In genomic region chr1:117541585-117541984, GRCh38 we compare ENCODE assay signal across 26 cellular contexts.
DNase-seq lines count a peak whose midpoint lies in the region; ATAC-seq, FAIRE-seq and TF ChIP-seq lines count a peak whose summit lies in the region.
"Had no signal": no experiment of that assay in that cellular context is flagged by ENCODE, and none has a peak within 500 bp of the region (broad histone marks: within the 10 kb centered on the region; RNA-seq: fewer than 3 reads in every experiment).

No MANE protein-coding gene starts in this region.

- intact Hi-C loops in activated CD4-positive, alpha-beta T cell treated with anti-CD3 and anti-CD28 coated beads, Interleukin-2, amount 10 ng/mL, durations not matched to agents 24 days and 14 days (cut with micrococcal nuclease), result no loop called here
- intact Hi-C loops in pancreas (cut with DNase I), result no loop called here

- no peak for TF ChIP-seq CTCF in pancreas (IDR thresholded peaks at IDR 0.05)

- H3K9me3 Mint-ChIP-seq in activated CD4-positive, alpha-beta T cell treated with anti-CD3 and anti-CD28 coated beads, Interleukin-2, amount 10 ng/mL, durations not matched to agents 24 days and 14 days, result no peaks in the 10 kb centered on the region
- no peaks in the 10 kb centered on the region for H3K9me3 Mint-ChIP-seq in stimulated activated naive CD8-positive, alpha-beta T cell treated with anti-CD3 and anti-CD28 coated beads, Interleukin-15, Interleukin-2, amounts not matched to agents 100 ng/mL and 50 ng/mL, for 24 hours
- H3K9me3 Mint-ChIP-seq: CD14-positive monocyte; CD8-positive, alpha-beta memory T cell had no signal

- peaks cover 0 to 11% (median 0%) of the 10 kb centered on the region in 3 donors for H3K4me1 ChIP-seq in pancreas

- H3K27ac ChIP-seq in pancreas, result peak overlapping the region in 1 of 4 donors; percentile 19
- H3K27ac ChIP-seq: 22Rv1 had no signal

- peaks cover 11% of the 10 kb centered on the region for H3K27me3 Mint-ChIP-seq in activated CD4-positive, alpha-beta T cell treated with anti-CD3 and anti-CD28 coated beads, Interleukin-2, amount 10 ng/mL, durations not matched to agents 24 days and 14 days
- H3K27me3 Mint-ChIP-seq in stimulated activated naive CD8-positive, alpha-beta T cell treated with anti-CD3 and anti-CD28 coated beads, Interleukin-15, Interleukin-2, amounts not matched to agents 100 ng/mL and 50 ng/mL, for 24 hours, result no peaks in the 10 kb centered on the region
- H3K27me3 Mint-ChIP-seq: B cell; CD8-positive, alpha-beta memory T cell had no signal

- H3K36me3 Mint-ChIP-seq in activated CD4-positive, alpha-beta T cell treated with anti-CD3 and anti-CD28 coated beads, Interleukin-2, amount 10 ng/mL, durations not matched to agents 24 days and 14 days (ENCODE audit: low read depth), result no peaks in the 10 kb centered on the region
- H3K36me3 Mint-ChIP-seq in stimulated activated naive CD8-positive, alpha-beta T cell treated with anti-CD3 and anti-CD28 coated beads, Interleukin-15, Interleukin-2, amounts not matched to agents 100 ng/mL and 50 ng/mL, for 24 hours (ENCODE audit: low read depth), result no peaks in the 10 kb centered on the region
- H3K36me3 Mint-ChIP-seq: CD14-positive monocyte; CD8-positive, alpha-beta memory T cell had no signal

- no peaks in the 10 kb centered on the region for H3K27me3 ChIP-seq in pancreas
- H3K27me3 ChIP-seq: MG63 had no signal

- no peaks in the 10 kb centered on the region for H3K36me3 ChIP-seq in pancreas
- H3K36me3 ChIP-seq: MG63 had no signal

- no peak overlapping the region for H3K4me3 Mint-ChIP-seq in activated CD4-positive, alpha-beta T cell treated with anti-CD3 and anti-CD28 coated beads, Interleukin-2, amount 10 ng/mL, durations not matched to agents 24 days and 14 days
- H3K4me3 Mint-ChIP-seq in stimulated activated naive CD8-positive, alpha-beta T cell treated with anti-CD3 and anti-CD28 coated beads, Interleukin-15, Interleukin-2, amounts not matched to agents 100 ng/mL and 50 ng/mL, for 24 hours, result no peak overlapping the region
- H3K4me3 Mint-ChIP-seq: B cell; CD14-positive monocyte; CD8-positive, alpha-beta memory T cell had no signal

- no peaks in the 10 kb centered on the region for H3K9me3 ChIP-seq in pancreas
- H3K9me3 ChIP-seq: MG63 had no signal

- ATAC-seq in stimulated activated naive CD8-positive, alpha-beta T cell treated with anti-CD3 and anti-CD28 coated beads, Interleukin-15, Interleukin-2, amounts not matched to agents 100 U/mL and 50 U/mL, for 24 hours, result no peak
- ATAC-seq in pancreas, result peak in 3 of 4 donors; percentile 57 to 64 (median 59)
- ATAC-seq in HG03571 (IDR thresholded peaks at IDR 0.05; ENCODE audit: unreplicated experiment), result no peak
- no peak for ATAC-seq in HG03520 (IDR thresholded peaks at IDR 0.05; ENCODE audit: unreplicated experiment)
- ATAC-seq: PC-3 had no signal

- no peak for FAIRE-seq in pancreas (lab: Jason Lieb, UNC)
- FAIRE-seq: GM12891, GM19239, H54 had no signal

- peak; percentile 55 for DNase-seq in activated CD4-positive, alpha-beta T cell treated with anti-CD3 and anti-CD28 coated beads, Interleukin-2, amount 10 ng/mL, durations not matched to agents 24 days and 14 days
- DNase-seq in activated CD4-positive, alpha-beta T cell treated with anti-CD3 and anti-CD28 coated beads, Interleukin-2, amount 50 U/mL, for 1 hour, result no peak
- DNase-seq in stimulated activated naive CD8-positive, alpha-beta T cell treated with anti-CD3 and anti-CD28 coated beads, Interleukin-15, Interleukin-2, amounts not matched to agents 100 U/mL and 50 U/mL, for 24 hours, result no peak
- DNase-seq in pancreas, result no peak
- DNase-seq: CD8-positive, alpha-beta memory T cell; DMS 273 treated with DMSO at 0.1 percent for 48 hours; DMS79; GF-D8; KG1; MG63; NCI-H1694; NCI-H2029 treated with DMSO at 0.1 percent for 48 hours; NCI-H446 treated with DMSO at 0.1 percent for 48 hours; NCI-H526; NCI-H82; NK-92 treated with Interleukin-12 subunit alpha and Interleukin-12 subunit beta, amount 100 ng/mL, for 24 hours; PC-3 had no signal

- H3K4me3 ChIP-seq in pancreas, result no peak overlapping the region
- H3K4me3 ChIP-seq: MG63 had no signal

- peaks cover 23% of the 10 kb centered on the region for H3K4me1 Mint-ChIP-seq in activated CD4-positive, alpha-beta T cell treated with anti-CD3 and anti-CD28 coated beads, Interleukin-2, amount 10 ng/mL, durations not matched to agents 24 days and 14 days
- peaks cover 16% of the 10 kb centered on the region for H3K4me1 Mint-ChIP-seq in stimulated activated naive CD8-positive, alpha-beta T cell treated with anti-CD3 and anti-CD28 coated beads, Interleukin-15, Interleukin-2, amounts not matched to agents 100 ng/mL and 50 ng/mL, for 24 hours (ENCODE audit: low read depth)
- H3K4me1 Mint-ChIP-seq: CD14-positive monocyte; CD8-positive, alpha-beta memory T cell had no signal

- 35 to 40% methylated on average over 5 of the region's 5 CpGs for WGBS in pancreas, 2 donors

- H3K27ac Mint-ChIP-seq in activated CD4-positive, alpha-beta T cell treated with anti-CD3 and anti-CD28 coated beads, Interleukin-2, amount 10 ng/mL, durations not matched to agents 24 days and 14 days, result no peak overlapping the region
- peak overlapping the region; percentile 49 for H3K27ac Mint-ChIP-seq in stimulated activated naive CD8-positive, alpha-beta T cell treated with anti-CD3 and anti-CD28 coated beads, Interleukin-15, Interleukin-2, amounts not matched to agents 100 ng/mL and 50 ng/mL, for 24 hours
- H3K27ac Mint-ChIP-seq: B cell, CD14-positive monocyte had no signal

Comparison
In these comparisons a context has a peak if more than half of its experiments do, and no peak if none do; other contexts are left out.
1. ATAC-seq: peak in pancreas (3 of 4); none in stimulated activated naive CD8-positive, alpha-beta T cell treated with anti-CD3 and anti-CD28 coated beads, Interleukin-15, Interleukin-2, amounts not matched to agents 100 U/mL and 50 U/mL, for 24 hours (single experiment), HG03571 (single experiment) and HG03520 (single experiment).